In genomic region chr13:60326273-60326672, GRCh38 we compare ENCODE assay signal across 30 cellular contexts.
DNase-seq lines count a peak whose midpoint lies in the region; ATAC-seq, FAIRE-seq and TF ChIP-seq lines count a peak whose summit lies in the region.
"Had no signal": no experiment of that assay in that cellular context is flagged by ENCODE, and none has a peak within 500 bp of the region (broad histone marks: within the 10 kb centered on the region; RNA-seq: fewer than 3 reads in every experiment).

No MANE protein-coding gene starts in this region.

- no peak for FAIRE-seq in HepG2 (lab: Jason Lieb, UNC)
- FAIRE-seq: astrocyte, pancreas had no signal

- H3K9me3 ChIP-seq in HepG2 (ENCODE audit: low read length) (no peaks in the 10 kb centered on the region), right lobe of liver (no peaks in the 10 kb centered on the region), endodermal cell (ENCODE audit: control insufficient read depth, low read length) (no peaks in the 10 kb centered on the region)
- H3K9me3 ChIP-seq: left lung, pancreas had no signal

- H3K4me1 Mint-ChIP-seq in endodermal cell: peaks cover 10% of the 10 kb centered on the region
- H3K4me1 Mint-ChIP-seq: activated CD4-positive, alpha-beta T cell treated with anti-CD3 and anti-CD28 coated beads, Interleukin-2, amount 10 ng/mL, durations not matched to agents 7 days and 5 days; natural killer cell had no signal

- no peaks in the 10 kb centered on the region for H4K20me1 ChIP-seq in HepG2 (ENCODE audit: insufficient read depth, low read length)

- H3K4me1 ChIP-seq in HepG2 (ENCODE audit: insufficient read depth, low read length): no peaks in the 10 kb centered on the region
- H3K4me1 ChIP-seq in right lobe of liver: no peaks in the 10 kb centered on the region
- H3K4me1 ChIP-seq in endodermal cell (ENCODE audit: control insufficient read depth, insufficient read depth, low read length): peaks cover 8% of the 10 kb centered on the region

- intact Hi-C loops in HepG2 (cut with micrococcal nuclease; ENCODE audit: unreplicated experiment) (no loop called here), right lobe of liver (cut with DNase I) (no loop called here)

- no TSS peak for BruUV-seq in HepG2 (replicated peaks; lab: Mats Ljungman, UMichigan)

- TF ChIP-seq CTCF in HepG2 (CRISPR knock-in tag; IDR thresholded peaks at IDR 0.05) (no peak), right lobe of liver (IDR thresholded peaks at IDR 0.05) (no peak), endodermal cell (conservative IDR thresholded peaks at IDR 0.05) (peak; percentile 58)

- H3K9me3 Mint-ChIP-seq in endodermal cell: peaks cover under 1% of the 10 kb centered on the region
- H3K9me3 Mint-ChIP-seq: activated CD4-positive, alpha-beta T cell treated with anti-CD3 and anti-CD28 coated beads, Interleukin-2, amount 10 ng/mL, durations not matched to agents 7 days and 5 days; activated T-helper 1 cell treated with anti-CD3 and anti-CD28 coated beads, Interleukin-12 subunit alpha, Interleukin-12 subunit beta, Interleukin-2, Interleukin-4 antibody, amounts not matched to agents 30 ng/mL and 10 ng/mL and 1 ng/mL, durations not matched to agents 14 hours and 24 hours and 36 hours; natural killer cell had no signal

- H3K27me3 Mint-ChIP-seq in endodermal cell (ENCODE audit: insufficient read depth): no peaks in the 10 kb centered on the region
- H3K27me3 Mint-ChIP-seq: activated CD4-positive, alpha-beta T cell treated with anti-CD3 and anti-CD28 coated beads, Interleukin-2, amount 10 ng/mL, durations not matched to agents 7 days and 5 days had no signal

- no peaks in the 10 kb centered on the region for H3K79me2 ChIP-seq in HepG2 (ENCODE audit: insufficient read depth, low read length)

- WGBS in HepG2 (ENCODE audit: low lambda C conversion rate): 51% methylated on average over 3 of the region's 3 CpGs
- WGBS in right lobe of liver (ENCODE audit: insufficient coverage, low coverage, low lambda C conversion rate, missing lambda C conversion rate): 71% methylated on average over 3 of the region's 3 CpGs
- WGBS in endodermal cell (ENCODE audit: insufficient coverage in 1 of 2, insufficient read length in 1 of 2), 2 experiments: 83 to 90% methylated on average over 1 to 3 of the region's 3 CpGs

- TF ChIP-seq POLR2A in HepG2 (IDR thresholded peaks at IDR 0.05; ENCODE audit: insufficient read depth in 1 of 2, low read depth in 2 of 2, low read length in 2 of 2): no peak
- no peak for TF ChIP-seq POLR2A in right lobe of liver (IDR thresholded peaks at IDR 0.05)

- no peaks in the 10 kb centered on the region for H3K36me3 Mint-ChIP-seq in endodermal cell (ENCODE audit: low read depth)
- H3K36me3 Mint-ChIP-seq: activated CD8-positive, alpha-beta memory T cell treated with anti-CD3 and anti-CD28 coated beads, Interleukin-2, amount 10 ng/mL, durations not matched to agents 7 days and 5 days; activated naive CD4-positive, alpha-beta T cell treated with anti-CD3 and anti-CD28 coated beads, Interleukin-2, amount 50 U/mL, for 72 hours; natural killer cell had no signal

- TF ChIP-seq EP300 in HepG2 (IDR thresholded peaks at IDR 0.05; ENCODE audit: low read depth in 2 of 2, low read length in 2 of 2) (no peak), HepG2 (CRISPR knock-in tag; IDR thresholded peaks at IDR 0.05; ENCODE audit: borderline replicate concordance) (no peak)

- H3K9ac ChIP-seq in HepG2 (ENCODE audit: insufficient read depth, low read depth, low read length) (no peak overlapping the region), endodermal cell (ENCODE audit: extremely low read depth, low read length, poor library complexity, severe bottlenecking) (no peak overlapping the region)

- peak; percentile 0 for DNase-seq in HepG2 (ENCODE audit: low spot score)
- no peak for DNase-seq in right lobe of liver
- peak; percentile 41 for DNase-seq in NAMALWA (ENCODE audit: low spot score)
- DNase-seq in endodermal cell: no peak
- DNase-seq in COLO829 (ENCODE audit: low spot score): no peak
- DNase-seq: ACHN; activated CD4-positive, alpha-beta T cell treated with anti-CD3 and anti-CD28 coated beads, Interleukin-2, amount 10 ng/mL, durations not matched to agents 7 days and 5 days; activated CD8-positive, alpha-beta memory T cell treated with anti-CD3 and anti-CD28 coated beads, Interleukin-2, amount 10 ng/mL, durations not matched to agents 7 days and 5 days; C1 segment of cervical spinal cord; central memory CD4-positive, alpha-beta T cell; dorsolateral prefrontal cortex; foreskin fibroblast; midbrain; natural killer cell; NCI-H774; pancreas; PC-9; SHP77 treated with DMSO at 0.1 percent for 48 hours; stimulated activated CD4-positive, alpha-beta T cell treated with anti-CD3 and anti-CD28 coated beads, Interleukin-15, amount 100 ng/mL, for 24 hours; stimulated activated CD8-positive, alpha-beta memory T cell treated with anti-CD3 and anti-CD28 coated beads, Interleukin-4, amount 100 ng/mL, for 48 hours; T-helper 1 cell had no signal

- H3K4me2 ChIP-seq in HepG2 (ENCODE audit: low read depth, low read length): no peak overlapping the region
- H3K4me2 ChIP-seq: PC-9 had no signal

- no peak overlapping the region for H3K4me3 Mint-ChIP-seq in endodermal cell
- H3K4me3 Mint-ChIP-seq: activated CD4-positive, alpha-beta T cell treated with anti-CD3 and anti-CD28 coated beads, Interleukin-2, amount 10 ng/mL, durations not matched to agents 7 days and 5 days; activated CD8-positive, alpha-beta memory T cell treated with anti-CD3 and anti-CD28 coated beads, Interleukin-2, amount 10 ng/mL, durations not matched to agents 7 days and 5 days; activated T-helper 1 cell treated with anti-CD3 and anti-CD28 coated beads, Interleukin-12 subunit alpha, Interleukin-12 subunit beta, Interleukin-2, Interleukin-4 antibody, amounts not matched to agents 30 ng/mL and 10 ng/mL and 1 ng/mL, durations not matched to agents 14 hours and 24 hours and 36 hours; natural killer cell had no signal

- in situ Hi-C loops in HepG2 (cut with HindIII; ENCODE audit: extremely low pct_ligation_motif_present, low pct_unique_long_range_greater_than_20kb): no loop called here

- peak; percentile 62 for ATAC-seq in HepG2
- ATAC-seq in right lobe of liver: no peak
- ATAC-seq in HG03196 (IDR thresholded peaks at IDR 0.05; ENCODE audit: unreplicated experiment): no peak
- no peak for ATAC-seq in activated CD4-positive, CD25-positive, alpha-beta regulatory T cell treated with anti-CD3 and anti-CD28 coated beads, Interleukin-2, amount 50 U/mL, for 24 hours
- ATAC-seq in HG03457 (IDR thresholded peaks at IDR 0.05; ENCODE audit: unreplicated experiment): no peak
- ATAC-seq: activated CD8-positive, alpha-beta memory T cell treated with anti-CD3 and anti-CD28 coated beads, Interleukin-2, amount 10 ng/mL, durations not matched to agents 7 days and 5 days; activated naive CD4-positive, alpha-beta T cell treated with anti-CD3 and anti-CD28 coated beads, Interleukin-2, amount 50 U/mL, for 72 hours; left lung; natural killer cell; pancreas; sciatic nerve had no signal

- H3K36me3 ChIP-seq in HepG2 (replicated peaks in 1 of 2; ENCODE audit: control insufficient read depth in 1 of 2, insufficient read depth in 2 of 2, low read length in 2 of 2) (no peaks in the 10 kb centered on the region), right lobe of liver (no peaks in the 10 kb centered on the region), endodermal cell (ENCODE audit: control insufficient read depth, insufficient read depth, low read length) (no peaks in the 10 kb centered on the region)
- H3K36me3 ChIP-seq: left lung, pancreas had no signal

- H2AFZ ChIP-seq in HepG2 (ENCODE audit: low read length): no peak overlapping the region
- H2AFZ ChIP-seq: PC-9 had no signal

- CTCF ChIA-PET in HepG2 (lab: Yijun Ruan, JAX; ENCODE audit: low intra/inter-chr PET ratio, low total read pairs): no interaction called here

- H3K27ac ChIP-seq in HepG2 (ENCODE audit: extremely low read length, insufficient read depth, low read length): no peak overlapping the region
- H3K27ac ChIP-seq in right lobe of liver: no peak overlapping the region
- no peak overlapping the region for H3K27ac ChIP-seq in endodermal cell (ENCODE audit: low read depth, low read length)
- H3K27ac ChIP-seq: dorsolateral prefrontal cortex, epithelial cell of prostate, left lung, PC-9 had no signal

- H3K27me3 ChIP-seq in HepG2 (ENCODE audit: control insufficient read depth in 1 of 2, insufficient read depth in 2 of 2, low read length in 2 of 2) (peaks cover 0 to under 1% of the 10 kb centered on the region in 2 experiments; a peak in 1 of 5 replicates), right lobe of liver (no peaks in the 10 kb centered on the region), endodermal cell (ENCODE audit: control insufficient read depth, insufficient read depth, low read length, poor library complexity, severe bottlenecking) (no peaks in the 10 kb centered on the region)
- H3K27me3 ChIP-seq: dorsolateral prefrontal cortex, left lung, pancreas had no signal

- POLR2A ChIA-PET in HepG2 (lab: Yijun Ruan, JAX): no interaction called here

- no peak for TF ChIP-seq RAD21 in HepG2 (CRISPR knock-in tag; IDR thresholded peaks at IDR 0.05)

- H3K4me3 ChIP-seq in HepG2 (replicated peaks in 1 of 3; ENCODE audit: insufficient read depth in 1 of 3, low read depth in 2 of 3, low read length in 3 of 3): no peak overlapping the region
- H3K4me3 ChIP-seq in right lobe of liver: no peak overlapping the region
- H3K4me3 ChIP-seq in endodermal cell (ENCODE audit: low read length): no peak overlapping the region
- H3K4me3 ChIP-seq: dorsolateral prefrontal cortex, left lung, pancreas, PC-9 had no signal

- no peak overlapping the region for H3K27ac Mint-ChIP-seq in endodermal cell
- H3K27ac Mint-ChIP-seq: activated CD4-positive, alpha-beta T cell treated with anti-CD3 and anti-CD28 coated beads, Interleukin-2, amount 10 ng/mL, durations not matched to agents 7 days and 5 days; activated CD8-positive, alpha-beta memory T cell treated with anti-CD3 and anti-CD28 coated beads, Interleukin-2, amount 10 ng/mL, durations not matched to agents 7 days and 5 days; activated naive CD4-positive, alpha-beta T cell treated with anti-CD3 and anti-CD28 coated beads, Interleukin-2, amount 50 U/mL, for 72 hours; activated T-helper 1 cell treated with anti-CD3 and anti-CD28 coated beads, Interleukin-12 subunit alpha, Interleukin-12 subunit beta, Interleukin-2, Interleukin-4 antibody, amounts not matched to agents 30 ng/mL and 10 ng/mL and 1 ng/mL, durations not matched to agents 14 hours and 24 hours and 36 hours; natural killer cell had no signal

TF ChIP-seq in HepG2, 621 proteins besides CTCF, POLR2A, EP300 and RAD21:
- TF ChIP-seq ZNF282 (IDR thresholded peaks at IDR 0.05; ENCODE audit: partially characterized antibody): no peak

Comparison
In these comparisons a context has a peak if more than half of its experiments do, and no peak if none do; other contexts are left out.
1. DNase-seq: peak in HepG2 (single experiment) and NAMALWA (single experiment); none in right lobe of liver (0 of 3), endodermal cell (single experiment) and COLO829 (single experiment).